9 cellular contexts compared by ENCODE assay signal in genomic region chr2:49490710-49491109, GRCh38.
DNase-seq lines count a peak whose midpoint lies in the region; ATAC-seq and TF ChIP-seq lines count a peak whose summit lies in the region.
"Had no signal": no experiment of that assay in that cellular context is flagged by ENCODE, and none has a peak within 500 bp of the region (broad histone marks: within the 10 kb centered on the region; RNA-seq: fewer than 3 reads in every experiment).

No MANE protein-coding gene starts in this region.

- H3K4me3 ChIP-seq in cardiac fibroblast (replicated peaks in 1 of 2; ENCODE audit: low read depth in 2 of 2, low read length in 2 of 2): no peak overlapping the region
- H3K4me3 ChIP-seq: SK-N-MC had no signal

- TF ChIP-seq CTCF in cardiac fibroblast (IDR thresholded peaks at IDR 0.05; ENCODE audit: low read depth, low read length): peak; percentile 53
- peak; percentile 47 for TF ChIP-seq CTCF in progenitor cell of endocrine pancreas (IDR thresholded peaks at IDR 0.05; ENCODE audit: unreplicated experiment)

- no peaks in the 10 kb centered on the region for H3K9me3 Mint-ChIP-seq in progenitor cell of endocrine pancreas (ENCODE audit: low read depth)

- no peaks in the 10 kb centered on the region for H3K36me3 Mint-ChIP-seq in progenitor cell of endocrine pancreas (ENCODE audit: insufficient read depth)

- H3K27me3 Mint-ChIP-seq in progenitor cell of endocrine pancreas: no peaks in the 10 kb centered on the region

- no peak overlapping the region for H3K27ac Mint-ChIP-seq in progenitor cell of endocrine pancreas

- no peak for ATAC-seq in GM21360 (IDR thresholded peaks at IDR 0.05; ENCODE audit: unreplicated experiment)
- ATAC-seq in GM21717 (IDR thresholded peaks at IDR 0.05; ENCODE audit: unreplicated experiment): no peak

- H3K4me3 Mint-ChIP-seq in progenitor cell of endocrine pancreas (ENCODE audit: low read depth): no peak overlapping the region

- DNase-seq in ELR (ENCODE audit: low read depth): peak; percentile 3
- peak; percentile 1 for DNase-seq in GM19238 (ENCODE audit: insufficient read length, low spot score)
- DNase-seq in NCI-H1048 (lab: John Stamatoyannopoulos, UW): peak; percentile 18
- DNase-seq in cardiac fibroblast (ENCODE audit: low read depth in 2 of 2): peak; percentile 11 to 25
- no peak for DNase-seq in progenitor cell of endocrine pancreas (ENCODE audit: low spot score, unreplicated experiment)
- no peak for DNase-seq in glomerular visceral epithelial cell (ENCODE audit: extremely low spot score)

- no peaks in the 10 kb centered on the region for H3K4me1 Mint-ChIP-seq in progenitor cell of endocrine pancreas (ENCODE audit: low read depth)

Comparison
In these comparisons a context has a peak if more than half of its experiments do, and no peak if none do; other contexts are left out.
1. DNase-seq: peak in ELR (single experiment), GM19238 (single experiment), NCI-H1048 (single experiment) and cardiac fibroblast (2 of 2); none in progenitor cell of endocrine pancreas (single experiment) and glomerular visceral epithelial cell (single experiment).